In genomic region chr3:72143970-72144717, GRCh38 we compare ENCODE assay signal across 24 cellular contexts.
DNase-seq lines count a peak whose midpoint lies in the region; ATAC-seq and TF ChIP-seq lines count a peak whose summit lies in the region.
"Had no signal": no experiment of that assay in that cellular context is flagged by ENCODE, and none has a peak within 500 bp of the region (broad histone marks: within the 10 kb centered on the region; RNA-seq: fewer than 3 reads in every experiment).

No MANE protein-coding gene starts in this region.

- intact Hi-C loops in left ventricle myocardium superior (cut with micrococcal nuclease) (no loop called here), heart left ventricle (cut with DNase I) (no loop called here), posterior cingulate gyrus (cut with DNase I) (no loop called here)

- no peak for DNase-seq in left ventricle myocardium superior
- DNase-seq in heart left ventricle: no peak
- DNase-seq in endodermal cell: no peak
- no peak for DNase-seq in naive B cell
- no peak for DNase-seq in stimulated activated naive CD4-positive, alpha-beta T cell treated with Interleukin-2 at 50 U/mL for 16 hours (lab: John Stamatoyannopoulos, UW)
- no peak for DNase-seq in posterior cingulate gyrus
- DNase-seq in NCI-H146 treated with DMSO at 0.1 percent for 48 hours (lab: John Stamatoyannopoulos, UW; ENCODE audit: unreplicated experiment): no peak
- no peak for DNase-seq in NCI-H1048 (lab: John Stamatoyannopoulos, UW)
- DNase-seq: DMS 273 treated with DMSO at 0.1 percent for 48 hours; GOT3; KG1; NCI-H1417 treated with DMSO at 0.1 percent for 48 hours; NCI-H2081 treated with DMSO at 0.1 percent for 48 hours; NCI-H345; NCI-H748 treated with DMSO at 0.1 percent for 48 hours; nucleus accumbens; stimulated activated naive CD8-positive, alpha-beta T cell treated with anti-CD3 and anti-CD28 coated beads, Interleukin-15, Interleukin-2, amounts not matched to agents 100 U/mL and 50 U/mL, for 24 hours; SW 1271 had no signal

- no peak for TF ChIP-seq POLR2A in heart left ventricle (IDR thresholded peaks at IDR 0.05)

- H3K27me3 ChIP-seq in heart left ventricle (no peaks in the 10 kb centered on the region), endodermal cell (ENCODE audit: control insufficient read depth, insufficient read depth, low read length, poor library complexity, severe bottlenecking) (no peaks in the 10 kb centered on the region)
- H3K27me3 ChIP-seq: MG63, Peyer's patch had no signal

- H3K36me3 ChIP-seq in heart left ventricle (no peaks in the 10 kb centered on the region), endodermal cell (ENCODE audit: control insufficient read depth, insufficient read depth, low read length) (no peaks in the 10 kb centered on the region)
- H3K36me3 ChIP-seq: MG63, Peyer's patch, thoracic aorta, WERI-Rb-1 had no signal

- H3K4me1 ChIP-seq in heart left ventricle: peaks cover 0 to 27% (median 3%) of the 10 kb centered on the region in 12 donors
- H3K4me1 ChIP-seq in endodermal cell (ENCODE audit: control insufficient read depth, insufficient read depth, low read length): peaks cover 4% of the 10 kb centered on the region
- H3K4me1 ChIP-seq: A549 had no signal

- no peak for TF ChIP-seq CTCF in heart left ventricle (IDR thresholded peaks at IDR 0.05)
- TF ChIP-seq CTCF in endodermal cell (conservative IDR thresholded peaks at IDR 0.05): no peak

- H3K4me3 ChIP-seq in heart left ventricle (no peak overlapping the region), endodermal cell (ENCODE audit: low read length) (no peak overlapping the region)
- H3K4me3 ChIP-seq: A549, MG63, Peyer's patch, thoracic aorta had no signal

- H3K9me3 ChIP-seq in heart left ventricle (peaks cover 0 to 3% (median 0%) of the 10 kb centered on the region in 12 donors), endodermal cell (ENCODE audit: control insufficient read depth, low read length) (no peaks in the 10 kb centered on the region)
- H3K9me3 ChIP-seq: A549, MG63, Peyer's patch, thoracic aorta had no signal

- WGBS in heart left ventricle, 4 donors: 59 to 77% (median 60%) methylated on average over 6 of the region's 6 CpGs
- WGBS in endodermal cell (ENCODE audit: insufficient coverage in 1 of 2, insufficient read length in 1 of 2), 2 experiments: 76 to 94% methylated on average over 2 to 6 of the region's 6 CpGs

- H3K9me3 Mint-ChIP-seq in endodermal cell (peaks cover 8% of the 10 kb centered on the region), naive B cell (peaks cover 0 to 8% (median 0%) of the 10 kb centered on the region in 7 donors)
- H3K9me3 Mint-ChIP-seq: activated naive CD4-positive, alpha-beta T cell treated with anti-CD3 and anti-CD28 coated beads, Interleukin-2, amount 50 U/mL, for 24 hours had no signal

- H3K36me3 Mint-ChIP-seq in endodermal cell (ENCODE audit: low read depth): no peaks in the 10 kb centered on the region
- H3K36me3 Mint-ChIP-seq in naive B cell: no peaks in the 10 kb centered on the region
- H3K36me3 Mint-ChIP-seq: activated naive CD4-positive, alpha-beta T cell treated with anti-CD3 and anti-CD28 coated beads, Interleukin-2, amount 50 U/mL, for 24 hours had no signal

- no peak overlapping the region for H3K9ac ChIP-seq in endodermal cell (ENCODE audit: extremely low read depth, low read length, poor library complexity, severe bottlenecking)

- no peak overlapping the region for H3K27ac ChIP-seq in heart left ventricle
- no peak overlapping the region for H3K27ac ChIP-seq in endodermal cell (ENCODE audit: low read depth, low read length)
- H3K27ac ChIP-seq: A549 had no signal

- H3K27ac Mint-ChIP-seq in endodermal cell (no peak overlapping the region), naive B cell (peak overlapping the region in 4 of 6 donors; percentile 26 to 88 (median 48))

- H3K4me1 Mint-ChIP-seq in endodermal cell (peaks cover 28% of the 10 kb centered on the region), naive B cell (peaks cover 55 to 73% (median 62%) of the 10 kb centered on the region in 3 donors)

- H3K4me3 Mint-ChIP-seq in endodermal cell (peak overlapping the region; percentile 9), naive B cell (peak overlapping the region in 6 of 8 donors; percentile 22 to 81 (median 58))
- H3K4me3 Mint-ChIP-seq: activated naive CD4-positive, alpha-beta T cell treated with anti-CD3 and anti-CD28 coated beads, Interleukin-2, amount 50 U/mL, for 24 hours had no signal

- peak; percentile 32 for ATAC-seq in left ventricle myocardium superior
- ATAC-seq in heart left ventricle: no peak
- ATAC-seq in naive B cell (ENCODE audit: low read depth in 2 of 2): no peak
- ATAC-seq: A549 had no signal

- peaks cover 2% of the 10 kb centered on the region for H3K27me3 Mint-ChIP-seq in endodermal cell (ENCODE audit: insufficient read depth)
- peaks cover 5 to 9% (median 9%) of the 10 kb centered on the region in 3 donors for H3K27me3 Mint-ChIP-seq in naive B cell
